In the genomic region with DNA sequence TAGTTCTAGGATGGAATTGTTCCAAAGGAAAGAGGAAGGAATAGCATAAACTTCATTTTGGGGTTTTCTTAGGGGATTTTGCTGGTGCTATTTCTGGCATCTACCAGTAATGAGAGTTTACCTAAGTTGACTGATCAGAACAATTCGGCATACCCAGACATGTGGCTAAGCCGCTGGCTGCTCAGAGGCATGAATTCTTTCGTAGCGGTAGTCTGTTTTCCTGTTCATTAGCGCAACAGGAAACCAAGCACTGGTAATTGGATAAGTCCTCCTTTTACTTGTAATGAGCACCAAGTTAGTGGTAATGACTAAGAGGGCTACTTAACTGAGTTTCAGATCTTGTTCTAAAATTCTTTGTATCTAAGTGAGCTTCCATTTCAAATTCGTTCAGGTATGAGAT, we compare ENCODE assay signal across 8 cellular contexts. TPM values are rescaled to one million over a fixed set of nuclear protein-coding genes. Genes with fewer than 3 reads are reported as not detected.
DNase-seq lines count a peak whose midpoint lies in the region; ATAC-seq and TF ChIP-seq lines count a peak whose summit lies in the region.

No MANE protein-coding gene starts in this region.

- peaks cover 72% of the 10 kb centered on the region for H3K4me1 ChIP-seq in CD8-positive, alpha-beta memory T cell (ENCODE audit: insufficient read depth, low read length)
- no peaks in the 10 kb centered on the region for H3K4me1 ChIP-seq in body of pancreas

- CTCF ChIA-PET in CD8-positive, alpha-beta memory T cell (lab: Charles Lee): interaction anchor here (1.2 to 2.1 kb wide), 8 partner anchors 14 to 51 kb away, joined by 3 to 11 read pairs (median 4); no protein-coding TSS in a partner anchor

- TF ChIP-seq POLR2A in body of pancreas (IDR thresholded peaks at IDR 0.05): no peak

- POLR2A ChIA-PET in CD8-positive, alpha-beta memory T cell (lab: Charles Lee): interaction anchor here (0.6 to 5.8 kb wide), 3 partner anchors 12 to 37 kb away, joined by 3 to 53 read pairs (median 8); partner anchors contain the start of gene C21orf91

- intact Hi-C loops in body of pancreas (cut with DNase I): no loop called here

- peak; percentile 36 for ATAC-seq in GM21381 (IDR thresholded peaks at IDR 0.05; ENCODE audit: unreplicated experiment)
- peak; percentile 44 for ATAC-seq in HG03571 (IDR thresholded peaks at IDR 0.05; ENCODE audit: unreplicated experiment)
- no peak for ATAC-seq in body of pancreas

- peak overlapping the region; percentile 48 for H3K27ac ChIP-seq in CD8-positive, alpha-beta memory T cell (ENCODE audit: low read depth, low read length)
- H3K27ac ChIP-seq in body of pancreas: no peak overlapping the region
- H3K27ac ChIP-seq in substantia nigra (ENCODE audit: low read depth, low read length, poor library complexity, severe bottlenecking): no peak overlapping the region

- H3K4me3 ChIP-seq in CD8-positive, alpha-beta memory T cell (ENCODE audit: low read length): peak overlapping the region; percentile 16
- H3K4me3 ChIP-seq in body of pancreas: no peak overlapping the region

- H3K9me3 ChIP-seq in CD8-positive, alpha-beta memory T cell (ENCODE audit: low read length): no peaks in the 10 kb centered on the region
- no peaks in the 10 kb centered on the region for H3K9me3 ChIP-seq in body of pancreas

- peak overlapping the region; percentile 1 to 81 (median 67) for H3K4me3 Mint-ChIP-seq in CD8-positive, alpha-beta memory T cell

- H3K36me3 Mint-ChIP-seq in CD8-positive, alpha-beta memory T cell: peaks cover 4 to 8% (median 5%) of the 10 kb centered on the region in 3 donors

- 75 to 80% methylated on average over 6 of the region's 6 CpGs for WGBS in body of pancreas, 2 donors

- TF ChIP-seq CTCF in body of pancreas (IDR thresholded peaks at IDR 0.05): no peak

- no peaks in the 10 kb centered on the region for H3K9me3 Mint-ChIP-seq in CD8-positive, alpha-beta memory T cell

- no peaks in the 10 kb centered on the region for H3K27me3 Mint-ChIP-seq in CD8-positive, alpha-beta memory T cell

- no peaks in the 10 kb centered on the region for H3K27me3 ChIP-seq in CD8-positive, alpha-beta memory T cell (ENCODE audit: insufficient read depth, low read length, poor library complexity, severe bottlenecking)
- H3K27me3 ChIP-seq in body of pancreas: no peaks in the 10 kb centered on the region

- peaks cover 82 to 92% (median 87%) of the 10 kb centered on the region in 3 donors for H3K4me1 Mint-ChIP-seq in CD8-positive, alpha-beta memory T cell

- no peaks in the 10 kb centered on the region for H3K36me3 ChIP-seq in CD8-positive, alpha-beta memory T cell (ENCODE audit: insufficient read depth, low read length)
- H3K36me3 ChIP-seq in body of pancreas (replicated peaks in 1 of 2; ENCODE audit: insufficient read depth in 1 of 2, low read depth in 2 of 2): peaks cover 0 to 2% of the 10 kb centered on the region in 2 donors

- H3K27ac Mint-ChIP-seq in CD8-positive, alpha-beta memory T cell: peak overlapping the region; percentile 79 to 98 (median 94)

- DNase-seq in CD8-positive, alpha-beta memory T cell: peak in 4 of 5 donors; percentile 35 to 75 (median 53)
- DNase-seq in activated effector memory CD4-positive, alpha-beta T cell treated with anti-CD3 and anti-CD28 coated beads, Interleukin-2, amount 50 U/mL, for 16 hours: peak; percentile 82
- DNase-seq in body of pancreas (no peak), hepatic stellate cell (ENCODE audit: low spot score) (no peak), substantia nigra (lab: John Stamatoyannopoulos, UW) (no peak), G401 (ENCODE audit: low spot score) (no peak)

- in situ Hi-C loops in G401 (cut with HindIII; ENCODE audit: low sequenced_read_pairs): no loop called here

RNA-seq across cellular contexts. Expression of gene C21orf91, which starts 38.6 kb away (rescaled TPM):
- total RNA-seq in CD8-positive, alpha-beta memory T cell: 10 to 100 TPM; 39.6 to 42.8 TPM
- 54.1 TPM for polyA plus RNA-seq in CD8-positive, alpha-beta memory T cell
- 1 to 10 TPM; 2.0 to 7.0 TPM for total RNA-seq in body of pancreas
- 1.2 and 1.8 TPM in 2 replicates for total RNA-seq in G401 (2014; rRNA removed; shearing (Covaris generic))

Comparison
In these comparisons a context has a peak if more than half of its experiments do, and no peak if none do; other contexts are left out.
1. DNase-seq: peak in CD8-positive, alpha-beta memory T cell (4 of 5) and activated effector memory CD4-positive, alpha-beta T cell treated with anti-CD3 and anti-CD28 coated beads, Interleukin-2, amount 50 U/mL, for 16 hours (single experiment); none in body of pancreas (0 of 4), hepatic stellate cell (single experiment), substantia nigra (0 of 49) and G401 (single experiment).
2. RNA of gene C21orf91, which starts 38.6 kb away (total RNA-seq): 39.6 to 42.8 TPM in CD8-positive, alpha-beta memory T cell; 2.0 to 7.0 TPM in body of pancreas and 1.2 to 1.8 TPM in G401; every median in the first group is over 4 times any median in the second.